ENCODE assay signal across 13 cellular contexts in genomic region chr15:68609618-68610017, GRCh38. TPM values are rescaled to one million over a fixed set of nuclear protein-coding genes. Genes with fewer than 3 reads are reported as not detected.
DNase-seq lines count a peak whose midpoint lies in the region; ATAC-seq and TF ChIP-seq lines count a peak whose summit lies in the region.
"Had no signal": no experiment of that assay in that cellular context is flagged by ENCODE, and none has a peak within 500 bp of the region (broad histone marks: within the 10 kb centered on the region; RNA-seq: fewer than 3 reads in every experiment).

No MANE protein-coding gene starts in this region.

- TF ChIP-seq CTCF in fibroblast of the aortic adventitia (IDR thresholded peaks at IDR 0.05; ENCODE audit: insufficient read depth, low read length) (no peak), neural crest cell (conservative IDR thresholded peaks at IDR 0.05) (no peak), thyroid gland (IDR thresholded peaks at IDR 0.05) (no peak), colonic mucosa (IDR thresholded peaks at IDR 0.05) (no peak)

- ATAC-seq in GM19452 (IDR thresholded peaks at IDR 0.05; ENCODE audit: unreplicated experiment): no peak
- ATAC-seq: CD8-positive, alpha-beta T cell had no signal

- DNase-seq in adipocyte (ENCODE audit: low read depth): no peak
- DNase-seq in fibroblast of the aortic adventitia (ENCODE audit: low read depth): peak; percentile 94
- no peak for DNase-seq in neural crest cell (ENCODE audit: low read depth, low spot score)
- peak; percentile 37 to 40 for DNase-seq in thyroid gland
- no peak for DNase-seq in colonic mucosa
- DNase-seq in NCI-H526 treated with DMSO at 0.1 percent for 48 hours (lab: John Stamatoyannopoulos, UW): no peak
- DNase-seq in DMS 273 (lab: John Stamatoyannopoulos, UW; ENCODE audit: unreplicated experiment): no peak
- DNase-seq: CD8-positive, alpha-beta T cell; erythroblast; KBM-7; naive B cell; NCI-H69 had no signal

- H3K27ac Mint-ChIP-seq in neural crest cell (ENCODE audit: unreplicated experiment): peak overlapping the region; percentile 93
- H3K27ac Mint-ChIP-seq: CD8-positive, alpha-beta T cell had no signal

- TF ChIP-seq POLR2A in thyroid gland (IDR thresholded peaks at IDR 0.05): no peak

- 67 to 79% methylated on average over 7 of the region's 7 CpGs for WGBS in thyroid gland, 2 donors

- no peaks in the 10 kb centered on the region for H3K27me3 Mint-ChIP-seq in neural crest cell (ENCODE audit: low read depth)
- H3K27me3 Mint-ChIP-seq: naive B cell had no signal

- peaks cover 2% of the 10 kb centered on the region for H3K9me3 Mint-ChIP-seq in neural crest cell

- H3K36me3 ChIP-seq in adipocyte (ENCODE audit: control insufficient read depth, insufficient read depth, low read length, severe bottlenecking) (no peaks in the 10 kb centered on the region), thyroid gland (no peaks in the 10 kb centered on the region), colonic mucosa (no peaks in the 10 kb centered on the region)

- peak overlapping the region; percentile 42 for H3K4me3 Mint-ChIP-seq in neural crest cell
- H3K4me3 Mint-ChIP-seq: CD8-positive, alpha-beta T cell; naive B cell had no signal

- intact Hi-C loops in thyroid gland (cut with DNase I) (no loop called here), colonic mucosa (cut with DNase I) (no loop called here)

- H3K27me3 ChIP-seq in adipocyte (replicated peaks; ENCODE audit: control insufficient read depth, insufficient read depth, low read length): no peaks in the 10 kb centered on the region
- H3K27me3 ChIP-seq in thyroid gland: no peaks in the 10 kb centered on the region
- H3K27me3 ChIP-seq in colonic mucosa: no peaks in the 10 kb centered on the region

- peaks cover 66% of the 10 kb centered on the region for H3K4me1 Mint-ChIP-seq in neural crest cell

- peak overlapping the region; percentile 14 for H3K4me3 ChIP-seq in adipocyte (ENCODE audit: low read length)
- no peak overlapping the region for H3K4me3 ChIP-seq in fibroblast of the aortic adventitia (ENCODE audit: low read depth, low read length)
- no peak overlapping the region for H3K4me3 ChIP-seq in thyroid gland (replicated peaks in 1 of 3)
- H3K4me3 ChIP-seq in colonic mucosa: no peak overlapping the region

- peak overlapping the region; percentile 16 to 60 (median 52) for H3K27ac ChIP-seq in thyroid gland
- H3K27ac ChIP-seq in colonic mucosa: no peak overlapping the region

- H3K4me1 ChIP-seq in adipocyte (ENCODE audit: control insufficient read depth, insufficient read depth, low read length) (peaks cover 61% of the 10 kb centered on the region), thyroid gland (peaks cover 11 to 29% of the 10 kb centered on the region in 2 donors), colonic mucosa (no peaks in the 10 kb centered on the region)

- H3K9ac ChIP-seq in adipocyte (ENCODE audit: low read length): peak overlapping the region; percentile 72
- no peak overlapping the region for H3K9ac ChIP-seq in colonic mucosa (ENCODE audit: low read depth in 2 of 2, low read length in 2 of 2)

- H3K9me3 ChIP-seq in adipocyte (ENCODE audit: control insufficient read depth, low read length) (peaks cover 7% of the 10 kb centered on the region), thyroid gland (no peaks in the 10 kb centered on the region), colonic mucosa (no peaks in the 10 kb centered on the region)

- H3K36me3 Mint-ChIP-seq in neural crest cell (ENCODE audit: low read depth): peaks cover 9% of the 10 kb centered on the region
- H3K36me3 Mint-ChIP-seq: CD8-positive, alpha-beta T cell had no signal

RNA-seq across cellular contexts. Expression of gene CORO2B, which starts 30.8 kb away (rescaled TPM):
- total RNA-seq in fibroblast of the aortic adventitia (ENCODE audit: low replicate concordance): 8.1 and 23.3 TPM in 2 replicates
- total RNA-seq in neural crest cell: 21.3 and 23.1 TPM in 2 replicates
- total RNA-seq in thyroid gland: 1 to 10 TPM; 3.1 to 9.6 (median 8.6) TPM
- 1 to 10 TPM in 1 of 2 donors, under 1 TPM in 1; 0.77 to 1.2 TPM for total RNA-seq in colonic mucosa

Comparison
In these comparisons a context has a peak if more than half of its experiments do, and no peak if none do; other contexts are left out.
1. DNase-seq: peak in fibroblast of the aortic adventitia (single experiment) and thyroid gland (2 of 2); none in adipocyte (single experiment), neural crest cell (single experiment), colonic mucosa (single experiment), NCI-H526 treated with DMSO at 0.1 percent for 48 hours (single experiment) and DMS 273 (single experiment).